20 cellular contexts compared by ENCODE assay signal in genomic region chr14:53331921-53332320, GRCh38.
"Had no signal": no experiment of that assay in that cellular context is flagged by ENCODE, and none has a peak within 500 bp of the region (broad histone marks: within the 10 kb centered on the region; RNA-seq: fewer than 3 reads in every experiment).

No MANE protein-coding gene starts in this region.

- H3K4me1 ChIP-seq: colonic mucosa, left ventricle myocardium inferior, psoas muscle, transverse colon had no signal

- ATAC-seq: heart right ventricle; naive thymus-derived CD4-positive, alpha-beta T cell; psoas muscle; sciatic nerve had no signal

- H3K9me3 ChIP-seq: colonic mucosa, heart right ventricle, left ventricle myocardium inferior, neutrophil, psoas muscle, thoracic aorta, transverse colon had no signal

- H3K4me3 ChIP-seq: colonic mucosa, heart right ventricle, left ventricle myocardium inferior, lung, psoas muscle, thoracic aorta, transverse colon had no signal

- H3K27me3 ChIP-seq: colonic mucosa, heart right ventricle, neutrophil, transverse colon had no signal

- H3K27ac ChIP-seq: colonic mucosa, heart right ventricle, left ventricle myocardium inferior, neutrophil, psoas muscle, thoracic aorta, transverse colon had no signal

- H3K36me3 ChIP-seq: colonic mucosa, heart right ventricle, left ventricle myocardium inferior, neutrophil, thoracic aorta, transverse colon had no signal

- DNase-seq: caudate nucleus; colonic mucosa; dermis blood vessel endothelial cell; effector CD4-positive, alpha-beta T cell; heart right ventricle; islet precursor cell; left ventricle myocardium inferior; naive thymus-derived CD4-positive, alpha-beta T cell; nephron progenitor cell; psoas muscle; retina; stimulated activated CD4-positive, alpha-beta T cell treated with anti-CD3 and anti-CD28 coated beads, Interleukin-2, amount 100 ng/mL, for 24 hours; stimulated activated CD4-positive, alpha-beta T cell treated with anti-CD3 and anti-CD28 coated beads, Interleukin-4, amount 100 ng/mL, for 4 hours; stimulated activated naive B cell treated with anti-CD40 and anti-IgM and Interleukin-4, amounts not matched to agents 10 μg/mL and 1 μg/mL and 100 μg/mL, for 72 hours; stimulated activated naive CD8-positive, alpha-beta T cell treated with anti-CD3 and anti-CD28 coated beads, Interleukin-15, amount 100 ng/mL, for 72 hours; transverse colon had no signal
